In the genomic region with DNA sequence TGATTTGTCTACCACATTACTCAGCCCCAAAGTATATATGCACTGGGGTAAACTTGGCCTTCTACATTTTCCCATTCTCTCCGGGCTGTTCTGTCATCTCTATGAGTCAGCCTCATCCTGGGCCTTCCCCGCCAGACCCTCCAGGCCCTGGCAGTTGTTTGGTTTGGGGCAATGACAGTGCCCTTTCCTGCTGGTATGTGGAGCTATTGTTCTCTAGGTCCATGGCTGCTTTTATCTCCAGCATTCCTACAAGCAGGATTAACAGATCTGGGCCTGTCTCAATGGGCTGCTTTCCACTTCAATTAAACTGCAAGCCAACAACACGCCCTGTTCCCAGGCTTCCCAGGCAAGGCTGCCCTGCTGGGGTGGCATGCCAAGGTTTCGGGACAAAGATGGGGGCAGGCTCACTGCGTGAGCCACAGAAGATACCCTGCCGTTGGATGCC, we compare ENCODE assay signal across 12 cellular contexts.
DNase-seq lines count a peak whose midpoint lies in the region; ATAC-seq and TF ChIP-seq lines count a peak whose summit lies in the region.
"Had no signal": no experiment of that assay in that cellular context is flagged by ENCODE, and none has a peak within 500 bp of the region (broad histone marks: within the 10 kb centered on the region; RNA-seq: fewer than 3 reads in every experiment).

No MANE protein-coding gene starts in this region.

- in situ Hi-C loops in SK-MEL-5 (cut with HindIII; ENCODE audit: low pct_unique_long_range_greater_than_20kb, low sequenced_read_pairs) = no loop called here

- DNase-seq in EH (ENCODE audit: low read depth) (peak; percentile 79), SK-MEL-5 (ENCODE audit: low read depth, low spot score) (peak; percentile 16), omental fat pad (ENCODE audit: low spot score) (no peak), MV-4-11 (lab: John Stamatoyannopoulos, UW) (no peak), DMS53 (lab: John Stamatoyannopoulos, UW) (no peak)
- DNase-seq: activated CD8-positive, alpha-beta memory T cell treated with anti-CD3 and anti-CD28 coated beads, Interleukin-2, amount 50 U/mL, for 48 hours; CD4-positive, alpha-beta T cell; mucosa of descending colon; NCI-H1048 had no signal

- TF ChIP-seq CTCF in omental fat pad (IDR thresholded peaks at IDR 0.05) = no peak

- ATAC-seq in esophagus mucosa (peak; percentile 87), omental fat pad (ENCODE audit: low FRiP score) (peak; percentile 48), HG03442 (IDR thresholded peaks at IDR 0.05; ENCODE audit: unreplicated experiment) (no peak), GM21360 (IDR thresholded peaks at IDR 0.05; ENCODE audit: unreplicated experiment) (no peak)
- ATAC-seq: mucosa of descending colon had no signal

Comparison
In these comparisons a context has a peak if more than half of its experiments do, and no peak if none do; other contexts are left out.
1. DNase-seq: peak in EH (single experiment) and SK-MEL-5 (single experiment); none in omental fat pad (single experiment), MV-4-11 (single experiment) and DMS53 (single experiment).
2. ATAC-seq: peak in esophagus mucosa (single experiment) and omental fat pad (single experiment); none in HG03442 (single experiment) and GM21360 (single experiment).